ENCODE assay signal across 2 cellular contexts in the genomic region with DNA sequence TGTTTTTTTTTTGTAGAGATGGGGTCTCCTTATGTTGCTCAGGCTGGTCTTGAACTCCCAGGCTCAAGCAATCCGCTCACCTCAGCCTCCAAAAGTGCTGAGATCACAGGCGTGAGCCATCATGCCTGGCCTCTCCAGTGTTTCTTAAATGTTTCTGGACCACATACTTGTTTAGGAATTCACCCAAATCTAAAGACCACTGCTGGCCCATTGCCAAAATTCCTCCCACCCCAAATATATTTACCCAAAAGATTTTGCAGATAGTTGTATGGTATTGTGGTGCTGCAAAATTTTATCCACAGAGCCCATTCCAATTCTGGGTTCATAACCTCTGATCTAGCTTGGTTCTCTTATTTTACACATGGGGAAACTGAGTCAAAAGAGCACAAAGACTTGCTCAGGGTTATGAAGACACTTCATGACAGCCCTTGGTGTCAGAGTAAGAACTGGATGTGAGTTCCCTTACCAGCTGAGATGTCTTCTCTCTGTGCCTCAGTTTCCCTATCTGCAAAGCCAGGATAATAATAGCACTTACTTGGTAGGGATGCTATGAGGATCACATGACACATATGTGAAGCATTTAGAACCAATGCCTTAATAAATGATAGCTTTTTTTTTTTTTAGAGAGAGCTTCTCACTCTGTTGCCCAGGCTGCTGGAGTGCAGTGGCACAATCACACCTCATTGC.
TF ChIP-seq lines count a peak whose summit lies in the region.

No MANE protein-coding gene starts in this region.

TF ChIP-seq in Ishikawa, 13 proteins besides CTCF, POLR2A, EP300 and RAD21:
- TF ChIP-seq NFIC (IDR thresholded peaks at IDR 0.05) (peak; percentile 51; the same call in 1 of the 2 replicates), CEBPB (IDR thresholded peaks at IDR 0.05) (no peak), ZBTB7A (IDR thresholded peaks at IDR 0.05; ENCODE audit: low read depth) (no peak)
- TF ChIP-seq, protein P1, sequence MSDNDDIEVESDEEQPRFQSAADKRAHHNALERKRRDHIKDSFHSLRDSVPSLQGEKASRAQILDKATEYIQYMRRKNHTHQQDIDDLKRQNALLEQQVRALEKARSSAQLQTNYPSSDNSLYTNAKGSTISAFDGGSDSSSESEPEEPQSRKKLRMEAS (IDR thresholded peaks at IDR 0.05), result no peak

TF ChIP-seq in HepG2, 621 proteins besides CTCF, POLR2A, EP300 and RAD21:
- TF ChIP-seq ZNF670 (CRISPR knock-in tag; IDR thresholded peaks at IDR 0.05; ENCODE audit: borderline replicate concordance) (no peak), KDM5B (CRISPR knock-in tag; IDR thresholded peaks at IDR 0.05; ENCODE audit: borderline replicate concordance) (no peak), ZNF737 (CRISPR knock-in tag; IDR thresholded peaks at IDR 0.05; ENCODE audit: borderline replicate concordance) (no peak), ZNF263 (CRISPR knock-in tag; IDR thresholded peaks at IDR 0.05) (no peak)
- TF ChIP-seq, protein P2, sequence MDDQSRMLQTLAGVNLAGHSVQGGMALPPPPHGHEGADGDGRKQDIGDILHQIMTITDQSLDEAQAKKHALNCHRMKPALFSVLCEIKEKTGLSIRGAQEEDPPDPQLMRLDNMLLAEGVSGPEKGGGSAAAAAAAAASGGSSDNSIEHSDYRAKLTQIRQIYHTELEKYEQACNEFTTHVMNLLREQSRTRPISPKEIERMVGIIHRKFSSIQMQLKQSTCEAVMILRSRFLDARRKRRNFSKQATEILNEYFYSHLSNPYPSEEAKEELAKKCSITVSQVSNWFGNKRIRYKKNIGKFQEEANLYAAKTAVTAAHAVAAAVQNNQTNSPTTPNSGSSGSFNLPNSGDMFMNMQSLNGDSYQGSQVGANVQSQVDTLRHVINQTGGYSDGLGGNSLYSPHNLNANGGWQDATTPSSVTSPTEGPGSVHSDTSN (CRISPR knock-in tag; IDR thresholded peaks at IDR 0.05; ENCODE audit: borderline replicate concordance), result no peak
